ENCODE assay signal across 21 cellular contexts in genomic region chr15:57053470-57053869, GRCh38.
"Had no signal": no experiment of that assay in that cellular context is flagged by ENCODE, and none has a peak within 500 bp of the region (broad histone marks: within the 10 kb centered on the region; RNA-seq: fewer than 3 reads in every experiment).

No MANE protein-coding gene starts in this region.

- ATAC-seq: activated CD8-positive, alpha-beta T cell treated with anti-CD3 and anti-CD28 coated beads, Interleukin-2, amount 10 ng/mL, durations not matched to agents 7 days and 5 days; foreskin keratinocyte; naive thymus-derived CD4-positive, alpha-beta T cell; stimulated activated naive CD8-positive, alpha-beta T cell treated with anti-CD3 and anti-CD28 coated beads, Interleukin-15, Interleukin-2, amounts not matched to agents 100 U/mL and 50 U/mL, for 24 hours had no signal

- H3K9me3 ChIP-seq: colonic mucosa, neutrophil, suprapubic skin had no signal

- H3K27ac ChIP-seq: colonic mucosa, foreskin keratinocyte, neutrophil, parathyroid adenoma, suprapubic skin had no signal

- H3K9ac ChIP-seq: parathyroid adenoma had no signal

- DNase-seq: activated B cell treated with CpG ODN at 0.5 μM for 24 hours; activated CD4-positive, alpha-beta T cell treated with anti-CD3 and anti-CD28 coated beads for 48 hours; activated CD8-positive, alpha-beta memory T cell treated with anti-CD3 and anti-CD28 coated beads, Interleukin-2, amount 50 U/mL, for 4 hours; activated CD8-positive, alpha-beta T cell treated with anti-CD3 and anti-CD28 coated beads, Interleukin-2, amount 10 ng/mL, durations not matched to agents 7 days and 5 days; activated effector memory CD4-positive, alpha-beta T cell treated with anti-CD3 and anti-CD28 coated beads, Interleukin-2, amount 50 U/mL, for 16 hours; activated T-cell treated with anti-CD3 and anti-CD28 coated beads, Interleukin-2, amount 50 U/mL, for 48 hours; amniotic stem cell; caudate nucleus; colonic mucosa; foreskin keratinocyte; midbrain; naive thymus-derived CD4-positive, alpha-beta T cell; stimulated activated CD4-positive, alpha-beta T cell treated with anti-CD3 and anti-CD28 coated beads, Interleukin-4, amount 100 ng/mL, for 1 hour; stimulated activated naive CD8-positive, alpha-beta T cell treated with anti-CD3 and anti-CD28 coated beads, Interleukin-15, Interleukin-2, amounts not matched to agents 100 U/mL and 50 U/mL, for 24 hours; SW 1271 had no signal

- H2AFZ ChIP-seq: parathyroid adenoma had no signal

- H3K27me3 ChIP-seq: colonic mucosa, foreskin keratinocyte, neutrophil, suprapubic skin had no signal

- FAIRE-seq: TTC549 had no signal

- H3K27ac Mint-ChIP-seq: activated B cell treated with CpG ODN at 0.5 μM for 24 hours; activated CD8-positive, alpha-beta T cell treated with anti-CD3 and anti-CD28 coated beads, Interleukin-2, amount 10 ng/mL, durations not matched to agents 7 days and 5 days; activated naive CD4-positive, alpha-beta T cell treated with anti-CD3 and anti-CD28 coated beads, Interleukin-2, amount 50 U/mL, for 24 hours; naive thymus-derived CD4-positive, alpha-beta T cell had no signal

- H3K27me3 Mint-ChIP-seq: activated B cell treated with CpG ODN at 0.5 μM for 24 hours; activated naive CD4-positive, alpha-beta T cell treated with anti-CD3 and anti-CD28 coated beads, Interleukin-2, amount 50 U/mL, for 24 hours; naive thymus-derived CD4-positive, alpha-beta T cell had no signal

- H3K36me3 ChIP-seq: colonic mucosa, neutrophil, suprapubic skin had no signal

- H3K4me3 ChIP-seq: colonic mucosa, lung, suprapubic skin had no signal

- H3K4me3 Mint-ChIP-seq: activated B cell treated with CpG ODN at 0.5 μM for 24 hours; activated CD8-positive, alpha-beta T cell treated with anti-CD3 and anti-CD28 coated beads, Interleukin-2, amount 10 ng/mL, durations not matched to agents 7 days and 5 days; activated naive CD4-positive, alpha-beta T cell treated with anti-CD3 and anti-CD28 coated beads, Interleukin-2, amount 50 U/mL, for 24 hours; naive thymus-derived CD4-positive, alpha-beta T cell had no signal

- H3K9me3 Mint-ChIP-seq: activated B cell treated with CpG ODN at 0.5 μM for 24 hours; activated naive CD4-positive, alpha-beta T cell treated with anti-CD3 and anti-CD28 coated beads, Interleukin-2, amount 50 U/mL, for 24 hours; naive thymus-derived CD4-positive, alpha-beta T cell had no signal
